Comparison of ENCODE assay signal across 10 cellular contexts in genomic region chr7:4845740-4846142, GRCh38. TPM values are rescaled to one million over a fixed set of nuclear protein-coding genes. Genes with fewer than 3 reads are reported as not detected.
DNase-seq lines count a peak whose midpoint lies in the region; ATAC-seq, FAIRE-seq and TF ChIP-seq lines count a peak whose summit lies in the region.
"Had no signal": no experiment of that assay in that cellular context is flagged by ENCODE, and none has a peak within 500 bp of the region (broad histone marks: within the 10 kb centered on the region; RNA-seq: fewer than 3 reads in every experiment).

No MANE protein-coding gene starts in this region.

- H3K27me3 ChIP-seq in ACC112 (ENCODE audit: insufficient read depth, low read length) (no peaks in the 10 kb centered on the region), K562 (ENCODE audit: control insufficient read depth in 2 of 2, insufficient read depth in 2 of 2, low read length in 2 of 2) (no peaks in the 10 kb centered on the region)

- peak overlapping the region; percentile 75 for H3K4me2 ChIP-seq in K562 (ENCODE audit: insufficient read depth, low read length)

- no peaks in the 10 kb centered on the region for H4K20me1 ChIP-seq in K562 (replicated peaks; ENCODE audit: control insufficient read depth, insufficient read depth, low read length)

- in situ Hi-C loops in K562 (cut with MboI): no loop called here

- H3K4me3 ChIP-seq in ACC112 (ENCODE audit: low read depth, low read length) (peak overlapping the region; percentile 66), HFF-Myc (replicated peaks; ENCODE audit: low read depth, low read length) (no peak overlapping the region), K562 (peak overlapping the region; percentile 24; the same call in 1 of the 2 replicates)

- ATAC-seq in K562 (peak; percentile 95), HG03159 (IDR thresholded peaks at IDR 0.05; ENCODE audit: unreplicated experiment) (no peak), GM21825 (IDR thresholded peaks at IDR 0.05; ENCODE audit: unreplicated experiment) (no peak)
- no peak for ATAC-seq in stimulated activated memory B cell treated with anti-CD40 and anti-IgM and Interleukin-4, amounts not matched to agents 10 μg/mL and 1 μg/mL and 100 μg/mL, for 72 hours

- TF ChIP-seq CTCF in HFF-Myc (IDR thresholded peaks at IDR 0.05; ENCODE audit: low read depth, low read length, missing control alignments) (peak; percentile 31), K562 (IDR thresholded peaks at IDR 0.05 in 2 of 3, conservative IDR thresholded peaks at IDR 0.05 in 1 of 3; ENCODE audit: insufficient read depth in 2 of 3, low read depth in 1 of 3, low read length in 3 of 3) (peak; percentile 61 to 71 (median 68))

- peaks cover 68% of the 10 kb centered on the region for H3K27me3 Mint-ChIP-seq in stimulated activated memory B cell treated with anti-CD40 and anti-IgM and Interleukin-4, amounts not matched to agents 10 μg/mL and 1 μg/mL and 100 μg/mL, for 72 hours

- DNase-seq in HFF-Myc (ENCODE audit: extremely low read depth, low read depth) (no peak), K562 (ENCODE audit: extremely low read depth in 1 of 4, low spot score in 3 of 4) (peak; percentile 56 to 69 (median 62)), iPS-NIHi7 (ENCODE audit: extremely low spot score) (peak; percentile 88), DMS53 treated with DMSO at 0.1 percent for 48 hours (lab: John Stamatoyannopoulos, UW; ENCODE audit: unreplicated experiment) (no peak)
- DNase-seq: Calu3, natural killer cell had no signal

- TF ChIP-seq POLR2A in K562 (conservative IDR thresholded peaks at IDR 0.05): no peak

- intact Hi-C loops in K562 (cut with micrococcal nuclease): no loop called here

- no peak overlapping the region for H3K4me3 Mint-ChIP-seq in stimulated activated memory B cell treated with anti-CD40 and anti-IgM and Interleukin-4, amounts not matched to agents 10 μg/mL and 1 μg/mL and 100 μg/mL, for 72 hours
- H3K4me3 Mint-ChIP-seq: natural killer cell had no signal

- H3K9me3 Mint-ChIP-seq in stimulated activated memory B cell treated with anti-CD40 and anti-IgM and Interleukin-4, amounts not matched to agents 10 μg/mL and 1 μg/mL and 100 μg/mL, for 72 hours: no peaks in the 10 kb centered on the region
- H3K9me3 Mint-ChIP-seq: natural killer cell had no signal

- 0 out of 4 replicates have a peak, but pooled peaks of 1 of the 2 experiments have one; percentile 5 for TF ChIP-seq RAD21 in K562 (CRISPR knock-in tag; conservative IDR thresholded peaks at IDR 0.05 in 1 of 2, IDR thresholded peaks at IDR 0.05 in 1 of 2)

- H3K9ac ChIP-seq in K562 (ENCODE audit: insufficient read depth in 1 of 2, low read depth in 2 of 2, low read length in 2 of 2): peak overlapping the region; percentile 46 to 93; a peak in 3 of 4 replicates

- H3K79me2 ChIP-seq in ACC112 (ENCODE audit: control insufficient read depth, insufficient read depth, low read length, unreplicated experiment) (no peaks in the 10 kb centered on the region), K562 (ENCODE audit: control insufficient read depth, insufficient read depth, low read length) (no peaks in the 10 kb centered on the region)

- no TSS peak for BruUV-seq in K562 (replicated peaks; lab: Mats Ljungman, UMichigan)

- no peaks in the 10 kb centered on the region for H3K9me1 ChIP-seq in K562 (ENCODE audit: control insufficient read depth, insufficient read depth, low read length)

- H3K36me3 Mint-ChIP-seq in stimulated activated memory B cell treated with anti-CD40 and anti-IgM and Interleukin-4, amounts not matched to agents 10 μg/mL and 1 μg/mL and 100 μg/mL, for 72 hours: no peaks in the 10 kb centered on the region
- H3K36me3 Mint-ChIP-seq: natural killer cell had no signal

- no peaks in the 10 kb centered on the region for H3K4me1 Mint-ChIP-seq in stimulated activated memory B cell treated with anti-CD40 and anti-IgM and Interleukin-4, amounts not matched to agents 10 μg/mL and 1 μg/mL and 100 μg/mL, for 72 hours
- H3K4me1 Mint-ChIP-seq: natural killer cell had no signal

- H3K9me3 ChIP-seq in K562 (replicated peaks; ENCODE audit: control insufficient read depth, insufficient read depth, low read depth, low read length): no peaks in the 10 kb centered on the region

- no peak overlapping the region for H3K27ac Mint-ChIP-seq in stimulated activated memory B cell treated with anti-CD40 and anti-IgM and Interleukin-4, amounts not matched to agents 10 μg/mL and 1 μg/mL and 100 μg/mL, for 72 hours
- H3K27ac Mint-ChIP-seq: natural killer cell had no signal

- peak; percentile 70 for FAIRE-seq in K562 (lab: Jason Lieb, UNC)

- no peak for TF ChIP-seq EP300 in K562 (IDR thresholded peaks at IDR 0.05; ENCODE audit: low read length)

- H3K4me1 ChIP-seq in ACC112 (ENCODE audit: control insufficient read depth, insufficient read depth, low read length, unreplicated experiment): no peaks in the 10 kb centered on the region
- peaks cover 0 to 7% of the 10 kb centered on the region in 2 experiments; a peak in 3 of 5 replicates for H3K4me1 ChIP-seq in K562 (replicated peaks in 1 of 2; ENCODE audit: control insufficient read depth in 2 of 2, insufficient read depth in 2 of 2, low read length in 2 of 2)

- POLR2A ChIA-PET in K562 (lab: Yijun Ruan, JAX): no interaction called here

- 11% methylated on average over 18 of the region's 18 CpGs for WGBS in K562 (ENCODE audit: insufficient coverage, low coverage, missing lambda C conversion rate)

- H2AFZ ChIP-seq in ACC112 (ENCODE audit: low read length, unreplicated experiment) (peak overlapping the region; percentile 20), K562 (ENCODE audit: low read depth, low read length) (peak overlapping the region; percentile 80)

- CTCF ChIA-PET in K562 (lab: Yijun Ruan, JAX; ENCODE audit: low intra/inter-chr PET ratio): interaction anchor here (0.6 kb wide), 1 partner anchor 35 kb away, joined by 3 read pairs; no protein-coding TSS in a partner anchor

- H3K36me3 ChIP-seq in ACC112 (ENCODE audit: insufficient read depth, low read length) (no peaks in the 10 kb centered on the region), K562 (ENCODE audit: control insufficient read depth, insufficient read depth, low read length) (no peaks in the 10 kb centered on the region)

- H3K27ac ChIP-seq in ACC112 (ENCODE audit: low read depth, low read length) (no peak overlapping the region), K562 (ENCODE audit: extremely low read depth, low read depth, low read length) (no peak overlapping the region)

RNA-seq across cellular contexts. Expression of gene PAPOLB, which starts 16.1 kb away (rescaled TPM):
- total RNA-seq in K562 (2011; cell fraction: chromatin; rRNA removed; ENCODE audit: low replicate concordance): 2.8 and 9.8 TPM in 2 replicates
- 1.0 and 1.3 TPM in 2 replicates for total RNA-seq in K562 (2011; cell fraction: nucleolus; rRNA removed)
- 2.3 and 2.8 TPM in 2 replicates for total RNA-seq in K562 (2011; cell fraction: nucleoplasm; rRNA removed)
- total RNA-seq in K562 (2014; rRNA removed): 0.12 TPM in 1 of 2 replicates, not detected in the other
- 0.26 and 0.33 TPM in 2 replicates for total RNA-seq in K562 (2014; rRNA removed; fragmentation: Illumina TruSeq; extraction: Trizol)
- total RNA-seq in K562 (2015; rRNA removed; fragmentation: Illumina TruSeq; extraction: Trizol): 0.23 and 0.29 TPM in 2 replicates
- 0.16 and 0.25 TPM in 2 replicates for total RNA-seq in K562 (2021)
- polyA plus RNA-seq in K562 (2011; rRNA removed): 0.01 and 0.04 TPM in 2 replicates
- not detected in 2 replicates for polyA plus RNA-seq in K562 (2011; cell fraction: cytosol; rRNA removed)
- 0.16 and 0.20 TPM in 2 replicates for polyA plus RNA-seq in K562 (2011; cell fraction: nucleus; rRNA removed)
- polyA plus RNA-seq in K562 (2012): 0.03 TPM in 1 of 2 replicates, not detected in the other
- not detected in 2 replicates for polyA plus RNA-seq in K562 (2014; fragmentation: Illumina TruSeq; extraction: Trizol)
- not detected for polyA plus RNA-seq in K562 (2014; fragmentation: Nextera tagmentation; extraction: Ambion mirVana)
- polyA plus RNA-seq in K562 (2014; rRNA removed): 0.05 TPM in 1 of 2 replicates, not detected in the other
- 0.81 and 0.99 TPM in 2 replicates for polyA minus RNA-seq in K562 (2011; rRNA and poly(A)+ RNA removed)
- not detected in 2 replicates for polyA minus RNA-seq in K562 (2011; cell fraction: cytosol; rRNA and poly(A)+ RNA removed)
- 0.94 and 1.6 TPM in 2 replicates for polyA minus RNA-seq in K562 (2011; cell fraction: nucleus; rRNA and poly(A)+ RNA removed)

RNA-seq across cellular contexts. Expression of gene RADIL, which starts 37.8 kb away (rescaled TPM):
- total RNA-seq in K562 (2011; cell fraction: chromatin; rRNA removed; ENCODE audit: low replicate concordance): 6.8 and 17.5 TPM in 2 replicates
- 12.3 and 13.3 TPM in 2 replicates for total RNA-seq in K562 (2011; cell fraction: nucleolus; rRNA removed)
- total RNA-seq in K562 (2011; cell fraction: nucleoplasm; rRNA removed): 6.7 and 8.8 TPM in 2 replicates
- 4.6 and 4.8 TPM in 2 replicates for total RNA-seq in K562 (2014; rRNA removed)
- 0.25 and 0.48 TPM in 2 replicates for total RNA-seq in K562 (2014; rRNA removed; fragmentation: Illumina TruSeq; extraction: Trizol)
- total RNA-seq in K562 (2015; rRNA removed; fragmentation: Illumina TruSeq; extraction: Trizol): 0.91 and 1.4 TPM in 2 replicates
- 8.1 and 8.6 TPM in 2 replicates for total RNA-seq in K562 (2021)
- 2.4 and 2.7 TPM in 2 replicates for polyA plus RNA-seq in K562 (2011; rRNA removed)
- 3.6 and 9.7 TPM in 2 replicates for polyA plus RNA-seq in K562 (2011; cell fraction: cytosol; rRNA removed)
- 4.8 and 9.7 TPM in 2 replicates for polyA plus RNA-seq in K562 (2011; cell fraction: nucleus; rRNA removed)
- 2.4 and 5.2 TPM in 2 replicates for polyA plus RNA-seq in K562 (2012)
- 1.4 and 2.2 TPM in 2 replicates for polyA plus RNA-seq in K562 (2014; fragmentation: Illumina TruSeq; extraction: Trizol)
- polyA plus RNA-seq in K562 (2014; fragmentation: Nextera tagmentation; extraction: Ambion mirVana): under 1 TPM in 1 of 2 experiments, not detected in 1; 0.06 TPM
- 4.2 and 5.4 TPM in 2 replicates for polyA plus RNA-seq in K562 (2014; rRNA removed)
- polyA minus RNA-seq in K562 (2011; rRNA and poly(A)+ RNA removed): 1.0 and 3.2 TPM in 2 replicates
- 2.8 and 4.6 TPM in 2 replicates for polyA minus RNA-seq in K562 (2011; cell fraction: cytosol; rRNA and poly(A)+ RNA removed)
- polyA minus RNA-seq in K562 (2011; cell fraction: nucleus; rRNA and poly(A)+ RNA removed): 3.5 and 5.3 TPM in 2 replicates
- total RNA-seq: natural killer cell had no signal

Comparison
In these comparisons a context has a peak if more than half of its experiments do, and no peak if none do; other contexts are left out.
1. DNase-seq: peak in K562 (4 of 4) and iPS-NIHi7 (single experiment); none in HFF-Myc (single experiment) and DMS53 treated with DMSO at 0.1 percent for 48 hours (single experiment).